ENCODE assay signal across 1 cellular context in the genomic region with DNA sequence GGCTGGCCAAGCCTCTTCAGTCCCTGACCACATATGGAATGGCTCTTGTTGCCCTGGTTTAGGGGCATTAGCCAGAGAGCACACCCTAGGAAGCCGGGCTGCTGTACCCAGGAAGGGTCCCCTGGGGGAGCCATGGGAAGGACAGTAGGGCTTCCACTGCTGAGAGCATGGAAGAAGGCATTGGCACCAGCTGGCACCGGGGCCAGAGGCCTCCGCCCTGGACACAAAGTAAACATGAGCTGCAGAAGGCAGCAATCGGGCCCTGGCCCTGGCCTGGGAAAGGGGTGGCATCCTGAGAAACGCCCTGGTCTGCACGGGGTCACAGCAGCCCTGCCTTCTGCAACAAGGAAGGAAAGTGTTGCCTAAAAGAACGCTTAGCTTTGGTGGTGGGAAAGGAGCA.
TF ChIP-seq lines count a peak whose summit lies in the region.

No MANE protein-coding gene starts in this region.

TF ChIP-seq in SK-N-SH treated with all-trans-retinoic acid at 6 μM for 48 hours, 23 proteins besides CTCF, POLR2A, EP300 and RAD21 (continued from another document):
- TF ChIP-seq ARNTL (CRISPR knock-in tag; IDR thresholded peaks at IDR 0.05; ENCODE audit: borderline replicate concordance, low read depth): no peak
- TF ChIP-seq CSDC2 (CRISPR knock-in tag; IDR thresholded peaks at IDR 0.05): no peak
